27 cellular contexts compared by ENCODE assay signal in the genomic region with DNA sequence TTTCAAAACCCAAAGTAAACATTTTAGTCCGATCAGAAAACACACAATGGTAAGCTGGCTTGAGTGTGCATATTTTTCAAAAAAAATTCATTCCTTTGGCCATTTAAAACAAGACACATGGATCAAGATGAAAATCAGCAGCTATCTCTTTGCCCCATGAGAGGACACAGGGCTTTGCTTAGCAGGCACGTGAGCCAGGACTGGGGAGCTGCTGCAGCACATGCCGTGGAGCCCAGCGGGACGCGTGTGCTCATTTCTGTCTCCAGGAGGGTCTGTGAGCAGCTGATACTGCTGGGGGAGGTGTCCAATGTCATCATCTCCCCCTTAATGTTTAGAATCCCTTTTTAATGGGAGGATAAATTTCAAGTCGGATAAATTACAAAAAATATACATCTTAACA. TPM values are rescaled to one million over a fixed set of nuclear protein-coding genes. Genes with fewer than 3 reads are reported as not detected.
DNase-seq lines count a peak whose midpoint lies in the region; TF ChIP-seq lines count a peak whose summit lies in the region.
"Had no signal": no experiment of that assay in that cellular context is flagged by ENCODE, and none has a peak within 500 bp of the region (broad histone marks: within the 10 kb centered on the region; RNA-seq: fewer than 3 reads in every experiment).

No MANE protein-coding gene starts in this region.

- no peak overlapping the region for H3K4me3 Mint-ChIP-seq in activated CD4-positive, alpha-beta T cell treated with anti-CD3 and anti-CD28 coated beads, Interleukin-2, amount 10 ng/mL, durations not matched to agents 7 days and 5 days
- H3K4me3 Mint-ChIP-seq: T-cell had no signal

- no peak overlapping the region for H3K27ac Mint-ChIP-seq in activated CD4-positive, alpha-beta T cell treated with anti-CD3 and anti-CD28 coated beads, Interleukin-2, amount 10 ng/mL, durations not matched to agents 7 days and 5 days
- H3K27ac Mint-ChIP-seq: T-cell had no signal

- TF ChIP-seq CTCF in choroid plexus epithelial cell (conservative IDR thresholded peaks at IDR 0.05; ENCODE audit: low read depth, low read length), result no peak
- no peak for TF ChIP-seq CTCF in liver (IDR thresholded peaks at IDR 0.05; ENCODE audit: low read depth, low read length, missing input control)

- peak; percentile 15 for DNase-seq in NCI-H82 (lab: John Stamatoyannopoulos, UW)
- no peak for DNase-seq in NCI-H82 treated with DMSO at 0.1 percent for 48 hours (lab: John Stamatoyannopoulos, UW; ENCODE audit: unreplicated experiment)
- peak; percentile 9 for DNase-seq in choroid plexus epithelial cell (ENCODE audit: low read depth)
- no peak for DNase-seq in LoVo (ENCODE audit: low spot score)
- no peak for DNase-seq in COR-L47 (lab: John Stamatoyannopoulos, UW)
- no peak for DNase-seq in effector CD8-positive, alpha-beta T cell (lab: John Stamatoyannopoulos, UW)
- no peak for DNase-seq in activated CD4-positive, alpha-beta T cell treated with anti-CD3 and anti-CD28 coated beads, Interleukin-2, amount 10 ng/mL, durations not matched to agents 7 days and 5 days
- DNase-seq: Kasumi-1; MV-4-11; NCI-H1105; NCI-H1694; NCI-H2029 treated with DMSO at 0.1 percent for 48 hours; NCI-H2171 treated with DMSO at 0.1 percent for 48 hours; NCI-H345; NCI-H510A treated with DMSO at 0.1 percent for 48 hours; NK-92 treated with Interleukin-12 subunit alpha and Interleukin-12 subunit beta, amount 100 ng/mL, for 24 hours; PC-9; T-cell had no signal

- POLR2A ChIA-PET in activated CD4-positive, alpha-beta T cell treated with anti-CD3 and anti-CD28 coated beads, Interleukin-2, amount 10 ng/mL, durations not matched to agents 7 days and 5 days (lab: Charles Lee), result no interaction called here

- H3K27me3 ChIP-seq in liver (ENCODE audit: control insufficient read depth in 4 of 4, insufficient read depth in 4 of 4, low read length in 3 of 4), result no peaks in the 10 kb centered on the region

- peaks cover 12 to 28% (median 20%) of the 10 kb centered on the region in 4 donors for H3K4me1 ChIP-seq in liver (ENCODE audit: control insufficient read depth in 4 of 4, insufficient read depth in 4 of 4, low read length in 3 of 4)
- H3K4me1 ChIP-seq: SJSA1 had no signal

- H3K9ac ChIP-seq in liver (ENCODE audit: low read depth in 1 of 2, low read length in 2 of 2), result no peak overlapping the region

- no peaks in the 10 kb centered on the region for H3K9me3 ChIP-seq in liver (ENCODE audit: control insufficient read depth in 4 of 4, low read length in 3 of 4)
- H3K9me3 ChIP-seq: SJSA1 had no signal

- H3K36me3 ChIP-seq in liver (ENCODE audit: control insufficient read depth in 4 of 4, insufficient read depth in 3 of 4, low read depth in 1 of 4, low read length in 3 of 4), result no peaks in the 10 kb centered on the region
- H3K36me3 ChIP-seq: SJSA1 had no signal

- 43% methylated on average over 7 of the region's 7 CpGs for WGBS in liver

- H3K27me3 Mint-ChIP-seq in activated CD4-positive, alpha-beta T cell treated with anti-CD3 and anti-CD28 coated beads, Interleukin-2, amount 10 ng/mL, durations not matched to agents 7 days and 5 days, result peaks cover 12% of the 10 kb centered on the region

- CTCF ChIA-PET in activated CD4-positive, alpha-beta T cell treated with anti-CD3 and anti-CD28 coated beads, Interleukin-2, amount 10 ng/mL, durations not matched to agents 7 days and 5 days (lab: Charles Lee), result no interaction called here

- no peak for TF ChIP-seq RAD21 in liver (IDR thresholded peaks at IDR 0.05)

- H3K4me3 ChIP-seq in choroid plexus epithelial cell (ENCODE audit: low read depth, low read length), result no peak overlapping the region
- H3K4me3 ChIP-seq in liver (ENCODE audit: low read depth in 1 of 3, low read length in 3 of 3), result no peak overlapping the region
- H3K4me3 ChIP-seq: PC-9, SJSA1 had no signal

- H3K36me3 Mint-ChIP-seq in activated CD4-positive, alpha-beta T cell treated with anti-CD3 and anti-CD28 coated beads, Interleukin-2, amount 10 ng/mL, durations not matched to agents 7 days and 5 days (ENCODE audit: low read depth), result no peaks in the 10 kb centered on the region
- H3K36me3 Mint-ChIP-seq: T-cell had no signal

- H3K27ac ChIP-seq in liver (ENCODE audit: low read depth in 1 of 2, low read length in 2 of 2), result peak overlapping the region; percentile 89 to 97
- H3K27ac ChIP-seq: HL-60, PC-9, SJSA1 had no signal

- H3K4me1 Mint-ChIP-seq in activated CD4-positive, alpha-beta T cell treated with anti-CD3 and anti-CD28 coated beads, Interleukin-2, amount 10 ng/mL, durations not matched to agents 7 days and 5 days, result no peaks in the 10 kb centered on the region
- H3K4me1 Mint-ChIP-seq: T-cell had no signal

- H3K9me3 Mint-ChIP-seq in activated CD4-positive, alpha-beta T cell treated with anti-CD3 and anti-CD28 coated beads, Interleukin-2, amount 10 ng/mL, durations not matched to agents 7 days and 5 days, result no peaks in the 10 kb centered on the region
- H3K9me3 Mint-ChIP-seq: T-cell had no signal

TF ChIP-seq in liver, 16 proteins besides CTCF, POLR2A, EP300 and RAD21:
- TF ChIP-seq SP1 (IDR thresholded peaks at IDR 0.05), result no peak
- TF ChIP-seq, protein P1, sequence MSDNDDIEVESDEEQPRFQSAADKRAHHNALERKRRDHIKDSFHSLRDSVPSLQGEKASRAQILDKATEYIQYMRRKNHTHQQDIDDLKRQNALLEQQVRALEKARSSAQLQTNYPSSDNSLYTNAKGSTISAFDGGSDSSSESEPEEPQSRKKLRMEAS (IDR thresholded peaks at IDR 0.05), result peak; percentile 65
- no peak for TF ChIP-seq HNF4G (IDR thresholded peaks at IDR 0.05)
- TF ChIP-seq HNF4A (conservative IDR thresholded peaks at IDR 0.05), result peak in 1 of 2 donors; percentile 6
- TF ChIP-seq, protein P2, sequence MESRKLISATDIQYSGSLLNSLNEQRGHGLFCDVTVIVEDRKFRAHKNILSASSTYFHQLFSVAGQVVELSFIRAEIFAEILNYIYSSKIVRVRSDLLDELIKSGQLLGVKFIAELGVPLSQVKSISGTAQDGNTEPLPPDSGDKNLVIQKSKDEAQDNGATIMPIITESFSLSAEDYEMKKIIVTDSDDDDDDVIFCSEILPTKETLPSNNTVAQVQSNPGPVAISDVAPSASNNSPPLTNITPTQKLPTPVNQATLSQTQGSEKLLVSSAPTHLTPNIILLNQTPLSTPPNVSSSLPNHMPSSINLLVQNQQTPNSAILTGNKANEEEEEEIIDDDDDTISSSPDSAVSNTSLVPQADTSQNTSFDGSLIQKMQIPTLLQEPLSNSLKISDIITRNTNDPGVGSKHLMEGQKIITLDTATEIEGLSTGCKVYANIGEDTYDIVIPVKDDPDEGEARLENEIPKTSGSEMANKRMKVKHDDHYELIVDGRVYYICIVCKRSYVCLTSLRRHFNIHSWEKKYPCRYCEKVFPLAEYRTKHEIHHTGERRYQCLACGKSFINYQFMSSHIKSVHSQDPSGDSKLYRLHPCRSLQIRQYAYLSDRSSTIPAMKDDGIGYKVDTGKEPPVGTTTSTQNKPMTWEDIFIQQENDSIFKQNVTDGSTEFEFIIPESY (IDR thresholded peaks at IDR 0.05), result no peak
- peak; percentile 45 for TF ChIP-seq YY1 (IDR thresholded peaks at IDR 0.05)
TF ChIP-seq in liver: peak in this region for 3.

RNA-seq across cellular contexts. Expression of a gene that starts 49.8 kb away (rescaled TPM):
- not detected for total RNA-seq in liver
- not detected for polyA plus RNA-seq in liver
- not detected for total RNA-seq in activated CD4-positive, alpha-beta T cell treated with anti-CD3 and anti-CD28 coated beads, Interleukin-2, amount 10 ng/mL, durations not matched to agents 7 days and 5 days
- total RNA-seq: A172, H1, MCF 10A, PC-9, Right ventricle myocardium inferior, RPMI7951, SJSA1, T-cell had no signal
- polyA plus RNA-seq: BJ had no signal

Comparison
In these comparisons a context has a peak if more than half of its experiments do, and no peak if none do; other contexts are left out.
1. DNase-seq: peak in NCI-H82 (single experiment) and choroid plexus epithelial cell (single experiment); none in NCI-H82 treated with DMSO at 0.1 percent for 48 hours (single experiment), LoVo (single experiment), COR-L47 (single experiment), effector CD8-positive, alpha-beta T cell (single experiment) and activated CD4-positive, alpha-beta T cell treated with anti-CD3 and anti-CD28 coated beads, Interleukin-2, amount 10 ng/mL, durations not matched to agents 7 days and 5 days (single experiment).